ENCODE assay signal across 12 cellular contexts in the genomic region with DNA sequence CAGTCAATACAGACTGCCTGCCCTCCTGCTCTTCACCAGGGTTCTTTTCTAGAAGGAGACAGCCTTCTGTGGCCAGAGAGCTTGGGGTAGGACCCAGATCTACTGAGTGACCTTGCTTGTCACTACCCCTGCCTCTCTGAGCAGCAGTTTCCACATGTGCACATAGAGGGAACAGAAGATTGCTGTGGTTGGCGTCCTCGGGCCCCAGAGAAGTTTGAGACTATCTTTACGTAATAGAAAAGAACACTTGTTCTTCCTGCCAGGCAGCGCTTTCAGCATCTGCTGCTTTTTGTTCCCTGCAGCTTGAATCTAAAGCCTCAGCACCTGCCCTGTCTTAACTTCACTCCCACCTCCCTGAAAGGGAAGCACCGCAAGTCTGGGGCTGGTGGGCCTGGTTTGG. TPM values are rescaled to one million over a fixed set of nuclear protein-coding genes. Genes with fewer than 3 reads are reported as not detected.
DNase-seq lines count a peak whose midpoint lies in the region; ATAC-seq and TF ChIP-seq lines count a peak whose summit lies in the region.
"Had no signal": no experiment of that assay in that cellular context is flagged by ENCODE, and none has a peak within 500 bp of the region (broad histone marks: within the 10 kb centered on the region; RNA-seq: fewer than 3 reads in every experiment).

No MANE protein-coding gene starts in this region.

- DNase-seq in AML-193 (lab: John Stamatoyannopoulos, UW) (peak; percentile 37 to 52), GM23338 (ENCODE audit: low spot score) (no peak), lower lobe of right lung (no peak), germinal center (ENCODE audit: low spot score) (no peak)
- no peak for DNase-seq in activated CD8-positive, alpha-beta T cell treated with anti-CD3 and anti-CD28 coated beads, Interleukin-2, amount 10 ng/mL, durations not matched to agents 7 days and 5 days
- DNase-seq: activated T-cell treated with anti-CD3 and anti-CD28 coated beads, Interleukin-2, amount 50 U/mL, for 48 hours; Calu3; endodermal cell; GM23248 had no signal

- H3K27me3 ChIP-seq in GM23338 (ENCODE audit: insufficient read depth) = no peaks in the 10 kb centered on the region
- H3K27me3 ChIP-seq in lower lobe of right lung (ENCODE audit: low read depth) = no peaks in the 10 kb centered on the region

- ATAC-seq in GM23338 (no peak), lower lobe of right lung (no peak), GM19035 (IDR thresholded peaks at IDR 0.05; ENCODE audit: unreplicated experiment) (no peak), HG03439 (IDR thresholded peaks at IDR 0.05; ENCODE audit: unreplicated experiment) (no peak), SK-N-SH treated with all-trans-retinoic acid at 6 μM for 48 hours (no peak)
- no peak for ATAC-seq in activated CD8-positive, alpha-beta T cell treated with anti-CD3 and anti-CD28 coated beads, Interleukin-2, amount 10 ng/mL, durations not matched to agents 7 days and 5 days

- intact Hi-C loops in lower lobe of right lung (cut with DNase I) = no loop called here

- peak overlapping the region; percentile 24; the same call in 1 of the 3 replicates for H3K4me3 Mint-ChIP-seq in GM23338
- H3K4me3 Mint-ChIP-seq in activated CD8-positive, alpha-beta T cell treated with anti-CD3 and anti-CD28 coated beads, Interleukin-2, amount 10 ng/mL, durations not matched to agents 7 days and 5 days = no peak overlapping the region

- peaks cover 33% of the 10 kb centered on the region for H3F3A ChIP-seq in GM23338 (replicated peaks; ENCODE audit: low read depth)

- CTCF ChIA-PET in activated CD8-positive, alpha-beta T cell treated with anti-CD3 and anti-CD28 coated beads, Interleukin-2, amount 10 ng/mL, durations not matched to agents 7 days and 5 days (lab: Charles Lee) = interaction anchor here (2.8 kb wide), 1 partner anchor 34 kb away, joined by 9 read pairs; no protein-coding TSS in a partner anchor

- peaks cover 15% of the 10 kb centered on the region; the same call in 1 of the 2 replicates for H3K4me1 ChIP-seq in GM23338 (ENCODE audit: insufficient read depth)
- H3K4me1 ChIP-seq in lower lobe of right lung = peaks cover 56% of the 10 kb centered on the region

- no peaks in the 10 kb centered on the region for H3K9me3 Mint-ChIP-seq in GM23338
- no peaks in the 10 kb centered on the region for H3K9me3 Mint-ChIP-seq in activated CD8-positive, alpha-beta T cell treated with anti-CD3 and anti-CD28 coated beads, Interleukin-2, amount 10 ng/mL, durations not matched to agents 7 days and 5 days (ENCODE audit: insufficient read depth)
- H3K9me3 Mint-ChIP-seq: endodermal cell had no signal

- no peaks in the 10 kb centered on the region for H3K9me3 ChIP-seq in lower lobe of right lung

- H3K36me3 ChIP-seq in GM23338 (ENCODE audit: insufficient read depth) (no peaks in the 10 kb centered on the region), lower lobe of right lung (peaks cover 33% of the 10 kb centered on the region)

- TF ChIP-seq CTCF in GM23338 (conservative IDR thresholded peaks at IDR 0.05; ENCODE audit: low read depth in 2 of 2) (no peak), lower lobe of right lung (IDR thresholded peaks at IDR 0.05) (no peak)

- H2AFZ ChIP-seq in GM23338 = no peak overlapping the region
- H2AFZ ChIP-seq: GM23248 had no signal

- H3K36me3 Mint-ChIP-seq in GM23338 (ENCODE audit: low read depth) = peaks cover 20% of the 10 kb centered on the region
- H3K36me3 Mint-ChIP-seq in activated CD8-positive, alpha-beta T cell treated with anti-CD3 and anti-CD28 coated beads, Interleukin-2, amount 10 ng/mL, durations not matched to agents 7 days and 5 days (ENCODE audit: low read depth) = peaks cover 47% of the 10 kb centered on the region

- H3K27me3 Mint-ChIP-seq in GM23338 (ENCODE audit: insufficient read depth, low read depth, poor library complexity) = peaks cover 30% of the 10 kb centered on the region
- no peaks in the 10 kb centered on the region for H3K27me3 Mint-ChIP-seq in activated CD8-positive, alpha-beta T cell treated with anti-CD3 and anti-CD28 coated beads, Interleukin-2, amount 10 ng/mL, durations not matched to agents 7 days and 5 days (ENCODE audit: low read depth)

- no peak overlapping the region; the same call in 1 of the 2 replicates for H3K27ac Mint-ChIP-seq in GM23338
- H3K27ac Mint-ChIP-seq in activated CD8-positive, alpha-beta T cell treated with anti-CD3 and anti-CD28 coated beads, Interleukin-2, amount 10 ng/mL, durations not matched to agents 7 days and 5 days = peak overlapping the region; percentile 61
- H3K27ac Mint-ChIP-seq: endodermal cell had no signal

- H3K27ac ChIP-seq in GM23338 (ENCODE audit: low read depth) = no peak overlapping the region
- peak overlapping the region; percentile 99 for H3K27ac ChIP-seq in lower lobe of right lung
- H3K27ac ChIP-seq: GM23248 had no signal

- H3K4me2 ChIP-seq in GM23338 = no peak overlapping the region

- no peaks in the 10 kb centered on the region for H3K9me2 ChIP-seq in GM23338 (ENCODE audit: insufficient read depth)

- H3K79me2 ChIP-seq in GM23338 (replicated peaks; ENCODE audit: insufficient read depth) = peaks cover 16% of the 10 kb centered on the region

- no peak overlapping the region for H3K4me3 ChIP-seq in GM23338
- H3K4me3 ChIP-seq in lower lobe of right lung = no peak overlapping the region
- H3K4me3 ChIP-seq: GM23248 had no signal

- POLR2A ChIA-PET in activated CD8-positive, alpha-beta T cell treated with anti-CD3 and anti-CD28 coated beads, Interleukin-2, amount 10 ng/mL, durations not matched to agents 7 days and 5 days (lab: Charles Lee) = interaction anchor here (1.0 to 2.0 kb wide), 6 partner anchors 10 to 65 kb away, joined by 3 to 12 read pairs (median 4); a partner anchor contains a TSS

- peaks cover 29% of the 10 kb centered on the region for H3K4me1 Mint-ChIP-seq in GM23338
- peaks cover 42% of the 10 kb centered on the region for H3K4me1 Mint-ChIP-seq in activated CD8-positive, alpha-beta T cell treated with anti-CD3 and anti-CD28 coated beads, Interleukin-2, amount 10 ng/mL, durations not matched to agents 7 days and 5 days (ENCODE audit: low read depth)

- no peaks in the 10 kb centered on the region; the same call in 1 of the 2 replicates for H4K20me1 ChIP-seq in GM23338 (replicated peaks; ENCODE audit: insufficient read depth)

TF ChIP-seq in GM23338, 12 proteins besides CTCF, POLR2A, EP300 and RAD21 (continues in another document):
- TF ChIP-seq ZNF331 (CRISPR knock-in tag; IDR thresholded peaks at IDR 0.05; ENCODE audit: low read depth) = no peak
- no peak for TF ChIP-seq ZNF114 (CRISPR knock-in tag; IDR thresholded peaks at IDR 0.05)

TF ChIP-seq in SK-N-SH treated with all-trans-retinoic acid at 6 μM for 48 hours, 23 proteins besides CTCF, POLR2A, EP300 and RAD21 (continues in another document):
- TF ChIP-seq, protein P1, sequence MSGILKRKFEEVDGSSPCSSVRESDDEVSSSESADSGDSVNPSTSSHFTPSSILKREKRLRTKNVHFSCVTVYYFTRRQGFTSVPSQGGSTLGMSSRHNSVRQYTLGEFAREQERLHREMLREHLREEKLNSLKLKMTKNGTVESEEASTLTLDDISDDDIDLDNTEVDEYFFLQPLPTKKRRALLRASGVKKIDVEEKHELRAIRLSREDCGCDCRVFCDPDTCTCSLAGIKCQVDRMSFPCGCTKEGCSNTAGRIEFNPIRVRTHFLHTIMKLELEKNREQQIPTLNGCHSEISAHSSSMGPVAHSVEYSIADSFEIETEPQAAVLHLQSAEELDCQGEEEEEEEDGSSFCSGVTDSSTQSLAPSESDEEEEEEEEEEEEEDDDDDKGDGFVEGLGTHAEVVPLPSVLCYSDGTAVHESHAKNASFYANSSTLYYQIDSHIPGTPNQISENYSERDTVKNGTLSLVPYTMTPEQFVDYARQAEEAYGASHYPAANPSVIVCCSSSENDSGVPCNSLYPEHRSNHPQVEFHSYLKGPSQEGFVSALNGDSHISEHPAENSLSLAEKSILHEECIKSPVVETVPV (CRISPR knock-in tag; IDR thresholded peaks at IDR 0.05) = no peak
- no peak for TF ChIP-seq SNAI2 (CRISPR knock-in tag; IDR thresholded peaks at IDR 0.05)
- TF ChIP-seq TOX (CRISPR knock-in tag; IDR thresholded peaks at IDR 0.05; ENCODE audit: borderline replicate concordance) = no peak

RNA-seq across cellular contexts. Expression of a gene that starts 1.9 kb away (rescaled TPM):
- 31.4 and 35.0 TPM in 2 replicates for total RNA-seq in GM23338 (2014; rRNA removed; shearing (Covaris generic))
- 201 and 221 TPM in 2 replicates for polyA plus RNA-seq in GM23338 (2016; fragmentation: Nextera tagmentation; extraction: Ambion mirVana)
- total RNA-seq in activated CD8-positive, alpha-beta T cell treated with anti-CD3 and anti-CD28 coated beads, Interleukin-2, amount 10 ng/mL, durations not matched to agents 7 days and 5 days = 10 to 100 TPM; 26.9 to 33.0 TPM
- 48.2 TPM for total RNA-seq in lower lobe of right lung

RNA-seq across cellular contexts. Expression of a gene that starts 4.6 kb away (rescaled TPM):
- total RNA-seq in GM23338 (2014; rRNA removed; shearing (Covaris generic)) = 24.2 and 25.8 TPM in 2 replicates
- polyA plus RNA-seq in GM23338 (2016; fragmentation: Nextera tagmentation; extraction: Ambion mirVana) = 20.8 and 24.6 TPM in 2 replicates
- 10 to 100 TPM; 81.5 to 87.8 TPM for total RNA-seq in activated CD8-positive, alpha-beta T cell treated with anti-CD3 and anti-CD28 coated beads, Interleukin-2, amount 10 ng/mL, durations not matched to agents 7 days and 5 days
- total RNA-seq in lower lobe of right lung = 150 TPM

RNA-seq across cellular contexts. Expression of a gene that starts 7.7 kb away (rescaled TPM):
- 283 and 315 TPM in 2 replicates for total RNA-seq in GM23338 (2014; rRNA removed; shearing (Covaris generic))
- 250 and 418 TPM in 2 replicates for polyA plus RNA-seq in GM23338 (2016; fragmentation: Nextera tagmentation; extraction: Ambion mirVana)
- total RNA-seq in activated CD8-positive, alpha-beta T cell treated with anti-CD3 and anti-CD28 coated beads, Interleukin-2, amount 10 ng/mL, durations not matched to agents 7 days and 5 days = 100 to 1,000 TPM; 178 to 197 TPM
- 55.4 TPM for total RNA-seq in lower lobe of right lung

RNA-seq across cellular contexts. Expression of a gene that starts 8.7 kb away (rescaled TPM):
- 7.7 and 10.5 TPM in 2 replicates for total RNA-seq in GM23338 (2014; rRNA removed; shearing (Covaris generic))
- 31.0 and 34.4 TPM in 2 replicates for polyA plus RNA-seq in GM23338 (2016; fragmentation: Nextera tagmentation; extraction: Ambion mirVana)
- total RNA-seq in activated CD8-positive, alpha-beta T cell treated with anti-CD3 and anti-CD28 coated beads, Interleukin-2, amount 10 ng/mL, durations not matched to agents 7 days and 5 days = 10 to 100 TPM; 38.0 to 41.3 TPM
- 39.5 TPM for total RNA-seq in lower lobe of right lung

RNA-seq across cellular contexts. Expression of a gene that starts 12.3 kb away (rescaled TPM):
- 89.8 and 103 TPM in 2 replicates for total RNA-seq in GM23338 (2014; rRNA removed; shearing (Covaris generic))
- 28.1 and 30.9 TPM in 2 replicates for polyA plus RNA-seq in GM23338 (2016; fragmentation: Nextera tagmentation; extraction: Ambion mirVana)
- total RNA-seq in activated CD8-positive, alpha-beta T cell treated with anti-CD3 and anti-CD28 coated beads, Interleukin-2, amount 10 ng/mL, durations not matched to agents 7 days and 5 days = 10 to 100 TPM; 19.7 TPM
- 31.8 TPM for total RNA-seq in lower lobe of right lung

Comparison
In these comparisons a context has a peak if more than half of its experiments do, and no peak if none do; other contexts are left out.
1. DNase-seq: peak in AML-193 (2 of 2); none in GM23338 (single experiment), activated CD8-positive, alpha-beta T cell treated with anti-CD3 and anti-CD28 coated beads, Interleukin-2, amount 10 ng/mL, durations not matched to agents 7 days and 5 days (single experiment), lower lobe of right lung (single experiment) and germinal center (single experiment).